Comparison of ENCODE assay signal across 28 cellular contexts in the genomic region with DNA sequence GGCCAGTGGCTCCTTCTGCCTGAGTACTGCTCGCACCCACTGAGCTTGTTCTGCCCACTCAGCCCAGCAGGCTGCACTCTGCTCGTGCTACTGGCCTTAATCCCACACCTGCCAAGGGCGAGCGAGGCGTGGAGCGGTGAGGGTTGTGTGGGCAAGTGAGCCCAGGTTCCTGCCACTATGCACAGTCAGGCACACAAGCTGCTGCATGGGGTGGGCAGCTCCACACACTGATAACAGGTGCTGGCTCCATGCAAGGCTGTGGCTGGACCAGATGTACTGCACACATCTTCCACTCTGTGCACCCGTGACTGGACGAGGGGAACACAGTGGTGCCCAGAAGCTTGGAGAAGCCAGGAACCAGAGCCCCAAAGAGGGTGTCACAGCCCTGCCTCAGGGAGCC.
DNase-seq lines count a peak whose midpoint lies in the region; ATAC-seq, FAIRE-seq and TF ChIP-seq lines count a peak whose summit lies in the region.
"Had no signal": no experiment of that assay in that cellular context is flagged by ENCODE, and none has a peak within 500 bp of the region (broad histone marks: within the 10 kb centered on the region; RNA-seq: fewer than 3 reads in every experiment).

No MANE protein-coding gene starts in this region.

- POLR2A ChIA-PET in HepG2 (lab: Yijun Ruan, JAX): no interaction called here

- 0 out of 2 replicates have a peak, but pooled peaks have one; percentile 5 for TF ChIP-seq CTCF in HepG2 (CRISPR knock-in tag; IDR thresholded peaks at IDR 0.05)
- TF ChIP-seq CTCF in right lobe of liver (IDR thresholded peaks at IDR 0.05): no peak
- no peak for TF ChIP-seq CTCF in Peyer's patch (IDR thresholded peaks at IDR 0.05)
- TF ChIP-seq CTCF in kidney (IDR thresholded peaks at IDR 0.05; ENCODE audit: borderline replicate concordance, extremely low read depth, insufficient read depth): no peak

- TF ChIP-seq EP300 in HepG2 (IDR thresholded peaks at IDR 0.05; ENCODE audit: low read depth in 2 of 2, low read length in 2 of 2): no peak
- no peak for TF ChIP-seq EP300 in HepG2 (CRISPR knock-in tag; IDR thresholded peaks at IDR 0.05; ENCODE audit: borderline replicate concordance)

- H3K4me2 ChIP-seq in HepG2 (ENCODE audit: low read depth, low read length): no peak overlapping the region
- H3K4me2 ChIP-seq: A549; BLaER1 treated with 17β-estradiol and CSF1 and Interleukin-3, amounts not matched to agents 10 nM and 100 nM; KMS-11 had no signal

- BruUV-seq in HepG2 (replicated peaks; lab: Mats Ljungman, UMichigan): no TSS peak

- H3K27ac ChIP-seq in HepG2 (ENCODE audit: extremely low read length, insufficient read depth, low read length) (no peak overlapping the region), right lobe of liver (no peak overlapping the region), Peyer's patch (no peak overlapping the region), kidney (ENCODE audit: low read depth in 2 of 2, low read length in 2 of 2) (no peak overlapping the region)
- H3K27ac ChIP-seq: A549; BLaER1 treated with 17β-estradiol and CSF1 and Interleukin-3, amounts not matched to agents 10 nM and 100 nM; KMS-11; SJSA1 had no signal

- H3K9me3 ChIP-seq in HepG2 (ENCODE audit: low read length): no peaks in the 10 kb centered on the region
- H3K9me3 ChIP-seq in right lobe of liver: no peaks in the 10 kb centered on the region
- H3K9me3 ChIP-seq in Peyer's patch: no peaks in the 10 kb centered on the region
- no peaks in the 10 kb centered on the region for H3K9me3 ChIP-seq in kidney (ENCODE audit: control insufficient read depth in 1 of 2, low read length in 2 of 2)
- H3K9me3 ChIP-seq: A549, Caco-2, SJSA1 had no signal

- H3K9ac ChIP-seq in HepG2 (ENCODE audit: insufficient read depth, low read depth, low read length): no peak overlapping the region
- H3K9ac ChIP-seq in kidney (ENCODE audit: low read length in 2 of 2): no peak overlapping the region
- H3K9ac ChIP-seq: BLaER1 treated with 17β-estradiol and CSF1 and Interleukin-3, amounts not matched to agents 10 nM and 100 nM; KMS-11 had no signal

- no peak for TF ChIP-seq POLR2A in HepG2 (IDR thresholded peaks at IDR 0.05; ENCODE audit: insufficient read depth in 1 of 2, low read depth in 2 of 2, low read length in 2 of 2)
- no peak for TF ChIP-seq POLR2A in right lobe of liver (IDR thresholded peaks at IDR 0.05)
- TF ChIP-seq POLR2A in Peyer's patch (IDR thresholded peaks at IDR 0.05): no peak

- H3K79me2 ChIP-seq in HepG2 (ENCODE audit: insufficient read depth, low read length): no peaks in the 10 kb centered on the region

- no peak for TF ChIP-seq RAD21 in HepG2 (CRISPR knock-in tag; IDR thresholded peaks at IDR 0.05)

- no peak for FAIRE-seq in HepG2 (lab: Jason Lieb, UNC)
- no peak for FAIRE-seq in kidney (lab: Jason Lieb, UNC)
- peak; percentile 9 for FAIRE-seq in urothelium cell line (lab: Jason Lieb, UNC)
- FAIRE-seq in GM19239 (lab: Jason Lieb, UNC): no peak
- FAIRE-seq: A549, GM12878, H54 had no signal

- no peaks in the 10 kb centered on the region for H3K4me1 ChIP-seq in HepG2 (ENCODE audit: insufficient read depth, low read length)
- H3K4me1 ChIP-seq in right lobe of liver: no peaks in the 10 kb centered on the region
- H3K4me1 ChIP-seq in Peyer's patch: no peaks in the 10 kb centered on the region
- H3K4me1 ChIP-seq in kidney (ENCODE audit: control insufficient read depth in 1 of 2, insufficient read depth in 1 of 2, low read depth in 1 of 2, low read length in 2 of 2): no peaks in the 10 kb centered on the region
- H3K4me1 ChIP-seq: A549; BLaER1 treated with 17β-estradiol and CSF1 and Interleukin-3, amounts not matched to agents 10 nM and 100 nM; SJSA1 had no signal

- H4K20me1 ChIP-seq in HepG2 (ENCODE audit: insufficient read depth, low read length): no peaks in the 10 kb centered on the region
- H4K20me1 ChIP-seq: BLaER1 treated with 17β-estradiol and CSF1 and Interleukin-3, amounts not matched to agents 10 nM and 100 nM had no signal

- no peak for DNase-seq in HepG2 (ENCODE audit: low spot score)
- no peak for DNase-seq in right lobe of liver
- DNase-seq in Peyer's patch: peak in 2 of 3 donors; percentile 27 to 41
- DNase-seq in kidney: peak; percentile 62
- no peak for DNase-seq in urothelium cell line (ENCODE audit: low spot score)
- no peak for DNase-seq in GM19239 (ENCODE audit: insufficient read length, low spot score)
- no peak for DNase-seq in cerebellar nuclear complex (lab: John Stamatoyannopoulos, UW)
- DNase-seq: AML-193; Caco-2; CD4-positive, alpha-beta memory T cell; DMS 273 treated with DMSO at 0.1 percent for 48 hours; DMS79; EL; GDM1; NCI-H1048; NCI-H1417 treated with DMSO at 0.1 percent for 48 hours; NCI-H1694 treated with DMSO at 0.1 percent for 48 hours; NCI-H2081; NCI-H226; NCI-H510A; NCI-H69 had no signal

- H3K36me3 ChIP-seq in HepG2 (replicated peaks in 1 of 2; ENCODE audit: control insufficient read depth in 1 of 2, insufficient read depth in 2 of 2, low read length in 2 of 2) (0 out of 5 replicates have a peak, but pooled peaks cover 1 to 4% of the 10 kb centered on the region in 2 experiments), right lobe of liver (no peaks in the 10 kb centered on the region), Peyer's patch (no peaks in the 10 kb centered on the region), kidney (ENCODE audit: control insufficient read depth in 1 of 2, insufficient read depth in 2 of 2, low read length in 2 of 2) (no peaks in the 10 kb centered on the region)
- H3K36me3 ChIP-seq: SJSA1 had no signal

- CTCF ChIA-PET in HepG2 (lab: Yijun Ruan, JAX; ENCODE audit: low intra/inter-chr PET ratio, low total read pairs): no interaction called here

- in situ Hi-C loops in HepG2 (cut with HindIII; ENCODE audit: extremely low pct_ligation_motif_present, low pct_unique_long_range_greater_than_20kb): loop anchor here (10.0 kb wide), 2 partner anchors 288 to 1008 kb away; a partner anchor contains a TSS

- WGBS in HepG2 (ENCODE audit: low lambda C conversion rate): 100% methylated on average over 3 of the region's 8 CpGs
- 83% methylated on average over 1 of the region's 8 CpGs for WGBS in right lobe of liver (ENCODE audit: insufficient coverage, low coverage, low lambda C conversion rate, missing lambda C conversion rate)

- ATAC-seq in HepG2 (peak; percentile 28; the same call in 1 of the 3 replicates), right lobe of liver (no peak)
- ATAC-seq: A549, GM12878, Panc1 had no signal

- H3K27me3 ChIP-seq in HepG2 (ENCODE audit: control insufficient read depth in 1 of 2, insufficient read depth in 2 of 2, low read length in 2 of 2) (no peaks in the 10 kb centered on the region), right lobe of liver (no peaks in the 10 kb centered on the region), Peyer's patch (no peaks in the 10 kb centered on the region)
- H3K27me3 ChIP-seq: BLaER1 treated with 17β-estradiol and CSF1 and Interleukin-3, amounts not matched to agents 10 nM and 100 nM; SJSA1 had no signal

- intact Hi-C loops in HepG2 (cut with micrococcal nuclease; ENCODE audit: unreplicated experiment): loop anchor here (10.0 kb wide), 2 partner anchors 668 to 888 kb away; no protein-coding TSS in a partner anchor
- intact Hi-C loops in right lobe of liver (cut with DNase I): no loop called here
- intact Hi-C loops in kidney (cut with DNase I): no loop called here

- no peak overlapping the region for H3K4me3 ChIP-seq in HepG2 (replicated peaks in 1 of 3; ENCODE audit: insufficient read depth in 1 of 3, low read depth in 2 of 3, low read length in 3 of 3)
- H3K4me3 ChIP-seq in right lobe of liver: no peak overlapping the region
- no peak overlapping the region for H3K4me3 ChIP-seq in Peyer's patch
- H3K4me3 ChIP-seq in kidney (ENCODE audit: low read length in 2 of 2): no peak overlapping the region
- H3K4me3 ChIP-seq: A549; BLaER1 treated with 17β-estradiol and CSF1 and Interleukin-3, amounts not matched to agents 10 nM and 100 nM; GM12878; SJSA1 had no signal

- H2AFZ ChIP-seq in HepG2 (ENCODE audit: low read length): no peak overlapping the region

TF ChIP-seq in HepG2, 621 proteins besides CTCF, POLR2A, EP300 and RAD21:
- TF ChIP-seq ZKSCAN8 (CRISPR knock-in tag; IDR thresholded peaks at IDR 0.05; ENCODE audit: borderline replicate concordance) (no peak), MZF1 (CRISPR knock-in tag; IDR thresholded peaks at IDR 0.05; ENCODE audit: borderline replicate concordance) (no peak), PLRG1 (conservative IDR thresholded peaks at IDR 0.05) (no peak), ZNF274 (CRISPR knock-in tag; IDR thresholded peaks at IDR 0.05) (no peak)
- TF ChIP-seq, protein P1, sequence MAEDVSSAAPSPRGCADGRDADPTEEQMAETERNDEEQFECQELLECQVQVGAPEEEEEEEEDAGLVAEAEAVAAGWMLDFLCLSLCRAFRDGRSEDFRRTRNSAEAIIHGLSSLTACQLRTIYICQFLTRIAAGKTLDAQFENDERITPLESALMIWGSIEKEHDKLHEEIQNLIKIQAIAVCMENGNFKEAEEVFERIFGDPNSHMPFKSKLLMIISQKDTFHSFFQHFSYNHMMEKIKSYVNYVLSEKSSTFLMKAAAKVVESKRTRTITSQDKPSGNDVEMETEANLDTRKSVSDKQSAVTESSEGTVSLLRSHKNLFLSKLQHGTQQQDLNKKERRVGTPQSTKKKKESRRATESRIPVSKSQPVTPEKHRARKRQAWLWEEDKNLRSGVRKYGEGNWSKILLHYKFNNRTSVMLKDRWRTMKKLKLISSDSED (CRISPR knock-in tag; IDR thresholded peaks at IDR 0.05): no peak

Comparison
In these comparisons a context has a peak if more than half of its experiments do, and no peak if none do; other contexts are left out.
1. DNase-seq: peak in Peyer's patch (2 of 3) and kidney (single experiment); none in HepG2 (single experiment), right lobe of liver (0 of 3), urothelium cell line (single experiment), GM19239 (single experiment) and cerebellar nuclear complex (0 of 2).